In the genomic region with DNA sequence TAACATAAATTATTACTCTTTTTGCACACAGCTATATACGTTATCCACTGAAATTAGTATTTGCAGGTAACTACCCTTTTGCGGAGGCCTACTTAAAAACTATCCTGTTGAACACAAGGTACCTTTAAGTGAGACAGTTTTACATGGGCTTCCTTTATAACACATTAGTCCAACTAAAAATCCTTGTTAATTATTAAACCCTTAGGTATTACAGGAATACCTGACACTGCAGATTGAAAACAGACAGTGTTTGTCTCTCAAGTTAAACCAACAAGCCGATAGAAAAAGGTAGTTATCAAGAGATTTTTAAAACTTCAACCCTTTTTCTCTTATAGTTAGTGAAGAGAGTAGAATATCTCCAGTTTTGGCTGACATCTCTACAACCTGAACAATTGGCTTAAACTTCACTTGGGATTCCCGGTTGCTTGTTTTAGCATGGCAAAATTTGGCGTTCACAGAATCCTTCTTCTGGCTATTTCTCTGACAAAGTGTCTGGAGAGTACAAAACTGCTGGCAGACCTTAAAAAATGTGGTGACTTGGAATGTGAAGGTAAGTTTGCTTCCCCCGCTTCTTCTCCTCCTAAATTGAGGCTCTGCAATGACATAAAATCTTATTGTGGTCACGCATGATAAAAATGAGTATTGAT, we compare ENCODE assay signal across 1 cellular context.
TF ChIP-seq lines count a peak whose summit lies in the region.

A gene with protein sequence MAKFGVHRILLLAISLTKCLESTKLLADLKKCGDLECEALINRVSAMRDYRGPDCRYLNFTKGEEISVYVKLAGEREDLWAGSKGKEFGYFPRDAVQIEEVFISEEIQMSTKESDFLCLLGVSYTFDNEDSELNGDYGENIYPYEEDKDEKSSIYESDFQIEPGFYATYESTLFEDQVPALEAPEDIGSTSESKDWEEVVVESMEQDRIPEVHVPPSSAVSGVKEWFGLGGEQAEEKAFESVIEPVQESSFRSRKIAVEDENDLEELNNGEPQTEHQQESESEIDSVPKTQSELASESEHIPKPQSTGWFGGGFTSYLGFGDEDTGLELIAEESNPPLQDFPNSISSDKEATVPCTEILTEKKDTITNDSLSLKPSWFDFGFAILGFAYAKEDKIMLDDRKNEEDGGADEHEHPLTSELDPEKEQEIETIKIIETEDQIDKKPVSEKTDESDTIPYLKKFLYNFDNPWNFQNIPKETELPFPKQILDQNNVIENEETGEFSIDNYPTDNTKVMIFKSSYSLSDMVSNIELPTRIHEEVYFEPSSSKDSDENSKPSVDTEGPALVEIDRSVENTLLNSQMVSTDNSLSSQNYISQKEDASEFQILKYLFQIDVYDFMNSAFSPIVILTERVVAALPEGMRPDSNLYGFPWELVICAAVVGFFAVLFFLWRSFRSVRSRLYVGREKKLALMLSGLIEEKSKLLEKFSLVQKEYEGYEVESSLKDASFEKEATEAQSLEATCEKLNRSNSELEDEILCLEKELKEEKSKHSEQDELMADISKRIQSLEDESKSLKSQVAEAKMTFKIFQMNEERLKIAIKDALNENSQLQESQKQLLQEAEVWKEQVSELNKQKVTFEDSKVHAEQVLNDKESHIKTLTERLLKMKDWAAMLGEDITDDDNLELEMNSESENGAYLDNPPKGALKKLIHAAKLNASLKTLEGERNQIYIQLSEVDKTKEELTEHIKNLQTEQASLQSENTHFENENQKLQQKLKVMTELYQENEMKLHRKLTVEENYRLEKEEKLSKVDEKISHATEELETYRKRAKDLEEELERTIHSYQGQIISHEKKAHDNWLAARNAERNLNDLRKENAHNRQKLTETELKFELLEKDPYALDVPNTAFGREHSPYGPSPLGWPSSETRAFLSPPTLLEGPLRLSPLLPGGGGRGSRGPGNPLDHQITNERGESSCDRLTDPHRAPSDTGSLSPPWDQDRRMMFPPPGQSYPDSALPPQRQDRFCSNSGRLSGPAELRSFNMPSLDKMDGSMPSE (N-terminal part only) (plus strand): TSS at position 236 of the 647 bp plus-strand sequence. CDS start 200 bp downstream, at position 436.

TF ChIP-seq in HepG2, 621 proteins besides CTCF, POLR2A, EP300 and RAD21 (continued from another document and continues in another):
- TF ChIP-seq, protein P1, sequence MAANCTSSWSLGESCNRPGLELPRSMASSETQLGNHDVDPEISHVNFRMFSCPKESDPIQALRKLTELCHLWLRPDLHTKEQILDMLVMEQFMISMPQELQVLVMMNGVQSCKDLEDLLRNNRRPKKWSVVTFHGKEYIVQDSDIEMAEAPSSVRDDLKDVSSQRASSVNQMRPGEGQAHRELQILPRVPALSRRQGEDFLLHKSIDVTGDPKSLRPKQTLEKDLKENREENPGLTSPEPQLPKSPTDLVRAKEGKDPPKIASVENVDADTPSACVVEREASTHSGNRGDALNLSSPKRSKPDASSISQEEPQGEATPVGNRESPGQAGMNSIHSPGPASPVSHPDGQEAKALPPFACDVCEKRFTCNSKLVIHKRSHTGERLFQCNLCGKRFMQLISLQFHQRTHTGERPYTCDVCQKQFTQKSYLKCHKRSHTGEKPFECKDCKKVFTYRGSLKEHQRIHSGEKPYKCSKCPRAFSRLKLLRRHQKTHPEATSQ (CRISPR knock-in tag; IDR thresholded peaks at IDR 0.05; ENCODE audit: borderline replicate concordance), result no peak
- TF ChIP-seq MTA1 (CRISPR knock-in tag; IDR thresholded peaks at IDR 0.05; ENCODE audit: borderline replicate concordance) (no peak), POGZ (CRISPR knock-in tag; IDR thresholded peaks at IDR 0.05) (peak; percentile 20; the same call in 1 of the 2 replicates), ZNF260 (CRISPR knock-in tag; IDR thresholded peaks at IDR 0.05; ENCODE audit: borderline replicate concordance, low read depth) (no peak), ZSCAN21 (CRISPR knock-in tag; IDR thresholded peaks at IDR 0.05; ENCODE audit: borderline replicate concordance) (no peak), ZNF282 (IDR thresholded peaks at IDR 0.05; ENCODE audit: partially characterized antibody) (no peak), ZNF333 (CRISPR knock-in tag; IDR thresholded peaks at IDR 0.05; ENCODE audit: borderline replicate concordance) (no peak), ZNF850 (CRISPR knock-in tag; conservative IDR thresholded peaks at IDR 0.05) (no peak), TAF1 (CRISPR knock-in tag; IDR thresholded peaks at IDR 0.05) (peak; percentile 47; the same call in 1 of the 2 replicates), ZNF343 (CRISPR knock-in tag; IDR thresholded peaks at IDR 0.05) (no peak), ZNF776 (CRISPR knock-in tag; IDR thresholded peaks at IDR 0.05) (no peak), ZNF768 (CRISPR knock-in tag; IDR thresholded peaks at IDR 0.05) (no peak), MTA3 (CRISPR knock-in tag; IDR thresholded peaks at IDR 0.05) (no peak), ZNF749 (CRISPR knock-in tag; IDR thresholded peaks at IDR 0.05; ENCODE audit: borderline replicate concordance) (no peak), RXRA (CRISPR knock-in tag; IDR thresholded peaks at IDR 0.05) (no peak), GATA4 (IDR thresholded peaks at IDR 0.05; ENCODE audit: borderline replicate concordance, low read depth) (no peak), PPARG (CRISPR knock-in tag; conservative IDR thresholded peaks at IDR 0.05) (0 out of 2 replicates have a peak, but pooled peaks have one; percentile 48), RCOR2 (CRISPR knock-in tag; IDR thresholded peaks at IDR 0.05) (peak; percentile 20; the same call in 1 of the 2 replicates), ZNF773 (CRISPR knock-in tag; IDR thresholded peaks at IDR 0.05; ENCODE audit: borderline replicate concordance) (no peak), ZNF567 (CRISPR knock-in tag; IDR thresholded peaks at IDR 0.05; ENCODE audit: borderline replicate concordance) (no peak), ISL2 (CRISPR knock-in tag; IDR thresholded peaks at IDR 0.05) (0 out of 2 replicates have a peak, but pooled peaks have one; percentile 53), GTF2F1 (IDR thresholded peaks at IDR 0.05; ENCODE audit: low read length) (no peak), ARID2 (CRISPR knock-in tag; IDR thresholded peaks at IDR 0.05; ENCODE audit: borderline replicate concordance) (no peak), SIX1 (CRISPR knock-in tag; IDR thresholded peaks at IDR 0.05; ENCODE audit: borderline replicate concordance) (peak; percentile 41; the same call in 1 of the 2 replicates), MEIS1 (CRISPR knock-in tag; IDR thresholded peaks at IDR 0.05; ENCODE audit: borderline replicate concordance) (no peak), SIN3B (IDR thresholded peaks at IDR 0.05; ENCODE audit: low read length) (0 out of 2 replicates have a peak, but pooled peaks have one; percentile 31), RNF2 (conservative IDR thresholded peaks at IDR 0.05; ENCODE audit: low read depth) (no peak), NFYB (CRISPR knock-in tag; IDR thresholded peaks at IDR 0.05) (0 out of 2 replicates have a peak, but pooled peaks have one; percentile 40), ZNF253 (CRISPR knock-in tag; IDR thresholded peaks at IDR 0.05; ENCODE audit: borderline replicate concordance) (no peak), KLF15 (CRISPR knock-in tag; IDR thresholded peaks at IDR 0.05; ENCODE audit: borderline replicate concordance) (no peak), GLI4 (CRISPR knock-in tag; IDR thresholded peaks at IDR 0.05; ENCODE audit: borderline replicate concordance) (no peak), ZNF44 (CRISPR knock-in tag; IDR thresholded peaks at IDR 0.05) (0 out of 2 replicates have a peak, but pooled peaks have one; percentile 58), FOXP1 (IDR thresholded peaks at IDR 0.05) (no peak), FOXP1 (CRISPR knock-in tag; IDR thresholded peaks at IDR 0.05) (peak; percentile 59), HMG20B (CRISPR knock-in tag; conservative IDR thresholded peaks at IDR 0.05) (no peak), MXI1 (IDR thresholded peaks at IDR 0.05; ENCODE audit: borderline replicate concordance, low read depth, low read length) (no peak), CEBPG (CRISPR knock-in tag; IDR thresholded peaks at IDR 0.05) (peak; percentile 36; the same call in 1 of the 2 replicates), SOX6 (IDR thresholded peaks at IDR 0.05) (no peak), SOX6 (CRISPR knock-in tag; IDR thresholded peaks at IDR 0.05) (no peak), AKAP8 (CRISPR knock-in tag; IDR thresholded peaks at IDR 0.05) (no peak), SNRNP70 (IDR thresholded peaks at IDR 0.05; ENCODE audit: low read depth, low read length) (no peak), ZNF256 (CRISPR knock-in tag; conservative IDR thresholded peaks at IDR 0.05) (no peak)
- TF ChIP-seq, protein P2, sequence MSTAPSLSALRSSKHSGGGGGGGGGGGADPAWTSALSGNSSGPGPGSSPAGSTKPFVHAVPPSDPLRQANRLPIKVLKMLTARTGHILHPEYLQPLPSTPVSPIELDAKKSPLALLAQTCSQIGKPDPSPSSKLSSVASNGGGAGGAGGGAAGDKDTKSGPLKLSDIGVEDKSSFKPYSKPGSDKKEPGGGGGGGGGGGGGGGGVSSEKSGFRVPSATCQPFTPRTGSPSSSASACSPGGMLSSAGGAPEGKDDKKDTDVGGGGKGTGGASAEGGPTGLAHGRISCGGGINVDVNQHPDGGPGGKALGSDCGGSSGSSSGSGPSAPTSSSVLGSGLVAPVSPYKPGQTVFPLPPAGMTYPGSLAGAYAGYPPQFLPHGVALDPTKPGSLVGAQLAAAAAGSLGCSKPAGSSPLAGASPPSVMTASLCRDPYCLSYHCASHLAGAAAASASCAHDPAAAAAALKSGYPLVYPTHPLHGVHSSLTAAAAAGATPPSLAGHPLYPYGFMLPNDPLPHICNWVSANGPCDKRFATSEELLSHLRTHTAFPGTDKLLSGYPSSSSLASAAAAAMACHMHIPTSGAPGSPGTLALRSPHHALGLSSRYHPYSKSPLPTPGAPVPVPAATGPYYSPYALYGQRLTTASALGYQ (CRISPR knock-in tag; IDR thresholded peaks at IDR 0.05), result peak; percentile 63; the same call in 1 of the 2 replicates
- TF ChIP-seq, protein P3, sequence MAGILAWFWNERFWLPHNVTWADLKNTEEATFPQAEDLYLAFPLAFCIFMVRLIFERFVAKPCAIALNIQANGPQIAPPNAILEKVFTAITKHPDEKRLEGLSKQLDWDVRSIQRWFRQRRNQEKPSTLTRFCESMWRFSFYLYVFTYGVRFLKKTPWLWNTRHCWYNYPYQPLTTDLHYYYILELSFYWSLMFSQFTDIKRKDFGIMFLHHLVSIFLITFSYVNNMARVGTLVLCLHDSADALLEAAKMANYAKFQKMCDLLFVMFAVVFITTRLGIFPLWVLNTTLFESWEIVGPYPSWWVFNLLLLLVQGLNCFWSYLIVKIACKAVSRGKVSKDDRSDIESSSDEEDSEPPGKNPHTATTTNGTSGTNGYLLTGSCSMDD (CRISPR knock-in tag; IDR thresholded peaks at IDR 0.05), result no peak
- TF ChIP-seq, protein P4, sequence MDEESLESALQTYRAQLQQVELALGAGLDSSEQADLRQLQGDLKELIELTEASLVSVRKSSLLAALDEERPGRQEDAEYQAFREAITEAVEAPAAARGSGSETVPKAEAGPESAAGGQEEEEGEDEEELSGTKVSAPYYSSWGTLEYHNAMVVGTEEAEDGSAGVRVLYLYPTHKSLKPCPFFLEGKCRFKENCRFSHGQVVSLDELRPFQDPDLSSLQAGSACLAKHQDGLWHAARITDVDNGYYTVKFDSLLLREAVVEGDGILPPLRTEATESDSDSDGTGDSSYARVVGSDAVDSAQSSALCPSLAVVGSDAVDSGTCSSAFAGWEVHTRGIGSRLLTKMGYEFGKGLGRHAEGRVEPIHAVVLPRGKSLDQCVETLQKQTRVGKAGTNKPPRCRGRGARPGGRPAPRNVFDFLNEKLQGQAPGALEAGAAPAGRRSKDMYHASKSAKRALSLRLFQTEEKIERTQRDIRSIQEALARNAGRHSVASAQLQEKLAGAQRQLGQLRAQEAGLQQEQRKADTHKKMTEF (CRISPR knock-in tag; IDR thresholded peaks at IDR 0.05), result peak; percentile 73; the same call in 1 of the 2 replicates
- TF ChIP-seq, protein P5, sequence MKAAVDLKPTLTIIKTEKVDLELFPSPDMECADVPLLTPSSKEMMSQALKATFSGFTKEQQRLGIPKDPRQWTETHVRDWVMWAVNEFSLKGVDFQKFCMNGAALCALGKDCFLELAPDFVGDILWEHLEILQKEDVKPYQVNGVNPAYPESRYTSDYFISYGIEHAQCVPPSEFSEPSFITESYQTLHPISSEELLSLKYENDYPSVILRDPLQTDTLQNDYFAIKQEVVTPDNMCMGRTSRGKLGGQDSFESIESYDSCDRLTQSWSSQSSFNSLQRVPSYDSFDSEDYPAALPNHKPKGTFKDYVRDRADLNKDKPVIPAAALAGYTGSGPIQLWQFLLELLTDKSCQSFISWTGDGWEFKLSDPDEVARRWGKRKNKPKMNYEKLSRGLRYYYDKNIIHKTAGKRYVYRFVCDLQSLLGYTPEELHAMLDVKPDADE (CRISPR knock-in tag; IDR thresholded peaks at IDR 0.05), result no peak
- TF ChIP-seq, protein P6, sequence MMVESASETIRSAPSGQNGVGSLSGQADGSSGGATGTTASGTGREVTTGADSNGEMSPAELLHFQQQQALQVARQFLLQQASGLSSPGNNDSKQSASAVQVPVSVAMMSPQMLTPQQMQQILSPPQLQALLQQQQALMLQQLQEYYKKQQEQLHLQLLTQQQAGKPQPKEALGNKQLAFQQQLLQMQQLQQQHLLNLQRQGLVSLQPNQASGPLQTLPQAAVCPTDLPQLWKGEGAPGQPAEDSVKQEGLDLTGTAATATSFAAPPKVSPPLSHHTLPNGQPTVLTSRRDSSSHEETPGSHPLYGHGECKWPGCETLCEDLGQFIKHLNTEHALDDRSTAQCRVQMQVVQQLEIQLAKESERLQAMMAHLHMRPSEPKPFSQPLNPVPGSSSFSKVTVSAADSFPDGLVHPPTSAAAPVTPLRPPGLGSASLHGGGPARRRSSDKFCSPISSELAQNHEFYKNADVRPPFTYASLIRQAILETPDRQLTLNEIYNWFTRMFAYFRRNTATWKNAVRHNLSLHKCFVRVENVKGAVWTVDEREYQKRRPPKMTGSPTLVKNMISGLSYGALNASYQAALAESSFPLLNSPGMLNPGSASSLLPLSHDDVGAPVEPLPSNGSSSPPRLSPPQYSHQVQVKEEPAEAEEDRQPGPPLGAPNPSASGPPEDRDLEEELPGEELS (CRISPR knock-in tag; IDR thresholded peaks at IDR 0.05), result peak; percentile 48; the same call in 1 of the 2 replicates
- TF ChIP-seq, protein P7, sequence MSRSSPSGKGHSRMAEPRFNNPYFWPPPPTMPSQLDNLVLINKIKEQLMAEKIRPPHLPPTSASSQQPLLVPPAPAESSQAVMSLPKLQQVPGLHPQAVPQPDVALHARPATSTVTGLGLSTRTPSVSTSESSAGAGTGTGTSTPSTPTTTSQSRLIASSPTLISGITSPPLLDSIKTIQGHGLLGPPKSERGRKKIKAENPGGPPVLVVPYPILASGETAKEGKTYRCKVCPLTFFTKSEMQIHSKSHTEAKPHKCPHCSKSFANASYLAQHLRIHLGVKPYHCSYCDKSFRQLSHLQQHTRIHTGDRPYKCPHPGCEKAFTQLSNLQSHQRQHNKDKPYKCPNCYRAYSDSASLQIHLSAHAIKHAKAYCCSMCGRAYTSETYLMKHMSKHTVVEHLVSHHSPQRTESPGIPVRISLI (CRISPR knock-in tag; IDR thresholded peaks at IDR 0.05; ENCODE audit: borderline replicate concordance), result no peak; the same call in 1 of the 2 replicates
- TF ChIP-seq, protein P8, sequence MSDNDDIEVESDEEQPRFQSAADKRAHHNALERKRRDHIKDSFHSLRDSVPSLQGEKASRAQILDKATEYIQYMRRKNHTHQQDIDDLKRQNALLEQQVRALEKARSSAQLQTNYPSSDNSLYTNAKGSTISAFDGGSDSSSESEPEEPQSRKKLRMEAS (IDR thresholded peaks at IDR 0.05), result no peak
